ENCODE assay signal across 8 cellular contexts in genomic region chr17:81322271-81323082, GRCh38. TPM values are rescaled to one million over a fixed set of nuclear protein-coding genes. Genes with fewer than 3 reads are reported as not detected.
DNase-seq lines count a peak whose midpoint lies in the region; ATAC-seq and TF ChIP-seq lines count a peak whose summit lies in the region.

No MANE protein-coding gene starts in this region.

- H3K4me3 ChIP-seq in heart left ventricle (no peak overlapping the region), right atrium auricular region (no peak overlapping the region), epithelial cell of proximal tubule (ENCODE audit: low read depth, low read length) (no peak overlapping the region)

- no peak for DNase-seq in heart left ventricle
- no peak for DNase-seq in right atrium auricular region (ENCODE audit: low spot score)
- DNase-seq in T-helper 1 cell, result peak in 3 of 5 donors; percentile 24 to 34 (median 27)
- no peak for DNase-seq in epithelial cell of proximal tubule (ENCODE audit: low read depth)
- DNase-seq in stimulated activated effector memory CD8-positive, alpha-beta T cell treated with anti-CD3 and anti-CD28 coated beads, Interleukin-12 subunit alpha, Interleukin-12 subunit beta, amount 100 ng/mL, for 72 hours (ENCODE audit: low spot score in 2 of 2), result peak in 1 of 2 donors; percentile 28
- no peak for DNase-seq in medulla oblongata (ENCODE audit: extremely low spot score)

- no peak overlapping the region for H3K27ac Mint-ChIP-seq in stimulated activated effector memory CD8-positive, alpha-beta T cell treated with anti-CD3 and anti-CD28 coated beads, Interleukin-12 subunit alpha, Interleukin-12 subunit beta, amount 100 ng/mL, for 72 hours

- H3K4me1 ChIP-seq in heart left ventricle (peaks cover 0 to 38% (median 0%) of the 10 kb centered on the region in 12 donors), right atrium auricular region (peaks cover 0 to 11% of the 10 kb centered on the region in 2 donors)

- no peaks in the 10 kb centered on the region for H3K4me1 Mint-ChIP-seq in stimulated activated effector memory CD8-positive, alpha-beta T cell treated with anti-CD3 and anti-CD28 coated beads, Interleukin-12 subunit alpha, Interleukin-12 subunit beta, amount 100 ng/mL, for 72 hours

- H3K36me3 ChIP-seq in heart left ventricle (no peaks in the 10 kb centered on the region), right atrium auricular region (no peaks in the 10 kb centered on the region)

- 90 to 94% (median 92%) methylated on average over 22 to 34 of the region's 34 CpGs for WGBS in heart left ventricle, 4 donors

- H3K27ac ChIP-seq in heart left ventricle (no peak overlapping the region), right atrium auricular region (no peak overlapping the region)

- TF ChIP-seq CTCF in heart left ventricle (IDR thresholded peaks at IDR 0.05), result peak in 8 of 12 donors; percentile 6 to 34 (median 21)
- peak in 1 of 2 donors; percentile 27 for TF ChIP-seq CTCF in right atrium auricular region (IDR thresholded peaks at IDR 0.05)
- TF ChIP-seq CTCF in epithelial cell of proximal tubule (conservative IDR thresholded peaks at IDR 0.05; ENCODE audit: low read depth, low read length), result peak; percentile 50

- H3K36me3 Mint-ChIP-seq in stimulated activated effector memory CD8-positive, alpha-beta T cell treated with anti-CD3 and anti-CD28 coated beads, Interleukin-12 subunit alpha, Interleukin-12 subunit beta, amount 100 ng/mL, for 72 hours, result peaks cover 8% of the 10 kb centered on the region

- H3K9me3 ChIP-seq in heart left ventricle (no peaks in the 10 kb centered on the region), right atrium auricular region (no peaks in the 10 kb centered on the region)

- TF ChIP-seq POLR2A in heart left ventricle (IDR thresholded peaks at IDR 0.05), result no peak

- H3K4me3 Mint-ChIP-seq in stimulated activated effector memory CD8-positive, alpha-beta T cell treated with anti-CD3 and anti-CD28 coated beads, Interleukin-12 subunit alpha, Interleukin-12 subunit beta, amount 100 ng/mL, for 72 hours, result no peak overlapping the region

- H3K27me3 ChIP-seq in heart left ventricle (no peaks in the 10 kb centered on the region), right atrium auricular region (no peaks in the 10 kb centered on the region)

- ATAC-seq in heart left ventricle, result no peak
- ATAC-seq in stimulated activated effector memory CD8-positive, alpha-beta T cell treated with anti-CD3 and anti-CD28 coated beads, Interleukin-12 subunit alpha, Interleukin-12 subunit beta, amount 100 ng/mL, for 72 hours, result peak; percentile 76
- no peak for ATAC-seq in HG03565 (IDR thresholded peaks at IDR 0.05; ENCODE audit: unreplicated experiment)
- ATAC-seq in HG03039 (IDR thresholded peaks at IDR 0.05; ENCODE audit: unreplicated experiment), result no peak

- no peaks in the 10 kb centered on the region for H3K9me3 Mint-ChIP-seq in stimulated activated effector memory CD8-positive, alpha-beta T cell treated with anti-CD3 and anti-CD28 coated beads, Interleukin-12 subunit alpha, Interleukin-12 subunit beta, amount 100 ng/mL, for 72 hours

- intact Hi-C loops in heart left ventricle (cut with DNase I), result no loop called here

RNA-seq across cellular contexts. Expression of gene SLC38A10, which starts 27.4 kb away (rescaled TPM):
- total RNA-seq in heart left ventricle, result 10 to 100 TPM; 27.4 to 67.7 (median 43.1) TPM
- 10 to 100 TPM; 48.0 to 63.3 TPM for polyA plus RNA-seq in heart left ventricle
- 10 to 100 TPM; 46.2 to 63.4 TPM for total RNA-seq in right atrium auricular region
- 67.1 and 71.6 TPM in 2 replicates for total RNA-seq in epithelial cell of proximal tubule

Comparison
In these comparisons a context has a peak if more than half of its experiments do, and no peak if none do; other contexts are left out.
1. DNase-seq: peak in T-helper 1 cell (3 of 5); none in heart left ventricle (0 of 5), right atrium auricular region (single experiment), epithelial cell of proximal tubule (single experiment) and medulla oblongata (single experiment).